In the genomic region with DNA sequence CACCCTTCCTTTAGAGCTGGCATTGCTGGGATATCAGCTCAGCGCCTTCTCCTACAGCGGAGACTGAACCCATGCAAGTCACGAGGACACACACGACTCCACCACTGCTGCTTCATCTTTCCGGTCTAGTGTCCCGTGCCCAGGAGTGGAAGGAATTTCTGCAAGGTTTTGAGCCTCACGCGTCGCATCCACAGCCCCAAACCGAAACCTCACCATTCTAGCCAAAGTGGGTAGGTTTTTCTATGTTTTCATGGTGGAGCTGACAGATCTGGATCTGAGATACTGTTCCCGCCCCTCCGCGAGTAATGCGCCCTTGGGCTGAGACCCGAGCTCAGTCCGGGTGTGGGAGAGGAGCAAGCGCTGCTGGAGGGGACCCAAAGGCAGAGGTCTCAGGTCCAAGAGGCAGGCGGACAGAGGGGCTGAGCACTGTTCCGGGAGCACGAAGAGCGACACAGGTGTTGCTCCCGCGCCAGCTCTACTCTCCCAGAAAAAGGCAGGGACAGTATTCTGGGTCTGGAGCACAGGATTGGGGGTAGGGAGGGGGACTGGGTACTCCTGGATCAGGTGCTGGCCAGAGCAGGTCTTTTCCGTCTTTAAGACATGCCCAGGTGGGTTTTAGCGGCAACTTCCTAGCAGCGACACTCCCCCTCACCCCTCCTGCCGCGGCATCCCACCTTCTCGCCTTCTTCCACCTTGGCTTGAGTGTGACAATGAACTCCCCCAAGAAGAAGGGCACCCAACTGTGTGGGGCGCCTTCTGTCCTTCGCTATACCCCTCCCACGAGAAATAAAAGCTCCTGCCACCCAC, we compare ENCODE assay signal across 8 cellular contexts. TPM values are rescaled to one million over a fixed set of nuclear protein-coding genes. Genes with fewer than 3 reads are reported as not detected.
DNase-seq lines count a peak whose midpoint lies in the region; ATAC-seq, FAIRE-seq and TF ChIP-seq lines count a peak whose summit lies in the region.

No MANE protein-coding gene starts in this region.

- ATAC-seq in GM19455 (IDR thresholded peaks at IDR 0.05; ENCODE audit: unreplicated experiment), result no peak

- no peak for DNase-seq in mammary epithelial cell
- DNase-seq in keratinocyte (ENCODE audit: low read depth, low spot score), result no peak
- DNase-seq in NCI-H1436 treated with DMSO at 0.1 percent for 48 hours (lab: John Stamatoyannopoulos, UW), result no peak
- no peak for DNase-seq in NCI-H2107 (lab: John Stamatoyannopoulos, UW)
- no peak for DNase-seq in activated naive CD4-positive, alpha-beta T cell treated with anti-CD3 and anti-CD28 coated beads, Interleukin-2, amount 50 U/mL, for 16 hours

- no TSS peak for BruUV-seq in mammary epithelial cell (replicated peaks; lab: Mats Ljungman, UMichigan)

- dilution Hi-C loops in mammary epithelial cell (cut with HindIII; ENCODE audit: low sequenced_read_pairs), result no loop called here
- dilution Hi-C loops in keratinocyte (cut with MboI; ENCODE audit: extremely low pct_ligation_motif_present, low sequenced_read_pairs), result no loop called here

- no peak for FAIRE-seq in keratinocyte (lab: Jason Lieb, UNC)

- intact Hi-C loops in mammary epithelial cell (cut with micrococcal nuclease), result no loop called here

- TF ChIP-seq CTCF in mammary epithelial cell (conservative IDR thresholded peaks at IDR 0.05 in 1 of 2, IDR thresholded peaks at IDR 0.05 in 1 of 2; ENCODE audit: extremely low read depth in 1 of 2, insufficient read depth in 1 of 2, low read depth in 1 of 2, low read length in 2 of 2), result no peak
- no peak for TF ChIP-seq CTCF in keratinocyte (optimal IDR thresholded peaks at IDR 0.05 in 1 of 3, IDR thresholded peaks at IDR 0.05 in 1 of 3, conservative IDR thresholded peaks at IDR 0.05 in 1 of 3; ENCODE audit: extremely low read depth in 1 of 3, insufficient read depth in 2 of 3, low read length in 3 of 3)

- H3K4me3 ChIP-seq in HUES6 (ENCODE audit: low read depth, low read length), result peak overlapping the region; percentile 59
- H3K4me3 ChIP-seq in mammary epithelial cell (replicated peaks in 1 of 3; ENCODE audit: insufficient read depth in 1 of 3, low read depth in 2 of 3, low read length in 3 of 3), result no peak overlapping the region
- peak overlapping the region in 1 of 3 experiments; percentile 36 for H3K4me3 ChIP-seq in keratinocyte (ENCODE audit: control insufficient read depth in 2 of 3, extremely low read depth in 1 of 3, insufficient read depth in 2 of 3, low read depth in 1 of 3, low read length in 3 of 3)
- H3K4me3 ChIP-seq in subcutaneous abdominal adipose tissue (ENCODE audit: low read depth in 1 of 5, low read length in 5 of 5), result peak overlapping the region; percentile 47 to 73 (median 62)

- no peak overlapping the region for H3K27ac ChIP-seq in HUES6 (ENCODE audit: low read depth, low read length)
- no peak overlapping the region for H3K27ac ChIP-seq in mammary epithelial cell (ENCODE audit: insufficient read depth, low read depth, low read length)
- no peak overlapping the region for H3K27ac ChIP-seq in keratinocyte (ENCODE audit: control insufficient read depth, insufficient read depth, low read length)
- no peak overlapping the region for H3K27ac ChIP-seq in subcutaneous abdominal adipose tissue (ENCODE audit: low read depth, low read length)

- H2AFZ ChIP-seq in mammary epithelial cell (ENCODE audit: low read depth, low read length) (no peak overlapping the region), keratinocyte (ENCODE audit: control insufficient read depth, low read length) (peak overlapping the region; percentile 4)

- H3K4me1 ChIP-seq in HUES6 (ENCODE audit: control insufficient read depth, insufficient read depth, low read length) (peaks cover 17% of the 10 kb centered on the region; the same call in 1 of the 2 replicates), mammary epithelial cell (ENCODE audit: insufficient read depth, low read length) (peaks cover 14% of the 10 kb centered on the region), keratinocyte (ENCODE audit: control insufficient read depth, extremely low read depth, insufficient read depth, low read length) (peaks cover 11% of the 10 kb centered on the region), subcutaneous abdominal adipose tissue (ENCODE audit: control insufficient read depth in 5 of 5, insufficient read depth in 5 of 5, low read length in 5 of 5) (peaks cover 4 to 32% (median 29%) of the 10 kb centered on the region in 5 donors)

- H3K9me3 ChIP-seq in HUES6 (ENCODE audit: control insufficient read depth, insufficient read depth, low read depth, low read length), result no peaks in the 10 kb centered on the region
- no peaks in the 10 kb centered on the region for H3K9me3 ChIP-seq in mammary epithelial cell (replicated peaks; ENCODE audit: insufficient read depth, low read length)
- no peaks in the 10 kb centered on the region for H3K9me3 ChIP-seq in keratinocyte (ENCODE audit: control insufficient read depth, low read depth, low read length)
- H3K9me3 ChIP-seq in subcutaneous abdominal adipose tissue (ENCODE audit: control insufficient read depth in 5 of 5, low read length in 5 of 5), result no peaks in the 10 kb centered on the region

- H3K27me3 ChIP-seq in HUES6 (ENCODE audit: control insufficient read depth, insufficient read depth, low read length) (peaks cover 75% of the 10 kb centered on the region), mammary epithelial cell (ENCODE audit: insufficient read depth, low read length) (peaks cover 48% of the 10 kb centered on the region), keratinocyte (ENCODE audit: control insufficient read depth, extremely low read depth, insufficient read depth, low read length) (peaks cover 42% of the 10 kb centered on the region), subcutaneous abdominal adipose tissue (ENCODE audit: control insufficient read depth in 5 of 5, insufficient read depth in 4 of 5, low read length in 5 of 5) (peaks cover 22 to 42% (median 30%) of the 10 kb centered on the region in 5 donors)

- H3K79me2 ChIP-seq in mammary epithelial cell (ENCODE audit: insufficient read depth, low read length) (no peaks in the 10 kb centered on the region), keratinocyte (ENCODE audit: control insufficient read depth, insufficient read depth, low read length) (no peaks in the 10 kb centered on the region)

- H3K9ac ChIP-seq in HUES6 (ENCODE audit: low read length) (no peak overlapping the region), mammary epithelial cell (ENCODE audit: insufficient read depth, low read length) (no peak overlapping the region), keratinocyte (ENCODE audit: control insufficient read depth, extremely low read depth, insufficient read depth, low read length) (no peak overlapping the region), subcutaneous abdominal adipose tissue (ENCODE audit: low read length in 5 of 5) (no peak overlapping the region)

- CTCF ChIA-PET in mammary epithelial cell (lab: Charles Lee; ENCODE audit: low non-redundant PET), result no interaction called here

- in situ Hi-C loops in mammary epithelial cell (cut with MboI; ENCODE audit: low sequenced_read_pairs in 2 of 2), result no loop called here

- H3K36me3 ChIP-seq in HUES6 (ENCODE audit: control insufficient read depth, insufficient read depth, low read length) (no peaks in the 10 kb centered on the region), mammary epithelial cell (ENCODE audit: insufficient read depth, low read length) (no peaks in the 10 kb centered on the region), keratinocyte (ENCODE audit: control insufficient read depth in 2 of 2, extremely low read depth in 1 of 2, insufficient read depth in 2 of 2, low read length in 2 of 2) (no peaks in the 10 kb centered on the region), subcutaneous abdominal adipose tissue (ENCODE audit: control insufficient read depth in 5 of 5, insufficient read depth in 5 of 5, low read length in 5 of 5) (no peaks in the 10 kb centered on the region)

- H3K4me2 ChIP-seq in mammary epithelial cell (ENCODE audit: insufficient read depth, low read depth, low read length) (peak overlapping the region; percentile 26), keratinocyte (ENCODE audit: control insufficient read depth, extremely low read depth, insufficient read depth, low read depth, low read length) (peak overlapping the region; percentile 52)

- no peaks in the 10 kb centered on the region for H3K9me1 ChIP-seq in keratinocyte (ENCODE audit: control insufficient read depth, extremely low read depth, insufficient read depth, low read length)

- 17% methylated on average over 21 of the region's 32 CpGs for WGBS in mammary epithelial cell (ENCODE audit: low coverage, missing lambda C conversion rate)

- H4K20me1 ChIP-seq in mammary epithelial cell (ENCODE audit: insufficient read depth, low read length) (no peaks in the 10 kb centered on the region), keratinocyte (ENCODE audit: control insufficient read depth, extremely low read depth, insufficient read depth, low read length) (peaks cover 2% of the 10 kb centered on the region)

RNA-seq across cellular contexts. Expression of gene EPHA5, which starts 1.9 kb away (rescaled TPM):
- not detected for total RNA-seq in mammary epithelial cell
- not detected for polyA plus RNA-seq in mammary epithelial cell
- polyA minus RNA-seq in mammary epithelial cell, result not detected
- polyA plus RNA-seq in keratinocyte, result not detected in 3 replicates
- not detected for polyA plus RNA-seq in keratinocyte (2011; ENCODE audit: low read depth)
- not detected in 2 replicates for polyA plus RNA-seq in keratinocyte (2011; cell fraction: cytosol; rRNA removed)
- polyA plus RNA-seq in keratinocyte (2011; cell fraction: nucleus; rRNA removed), result not detected in 2 replicates
- not detected in 2 replicates for polyA plus RNA-seq in keratinocyte (2012; ENCODE audit: low replicate concordance)
- polyA minus RNA-seq in keratinocyte, result not detected in 3 replicates
- not detected for polyA minus RNA-seq in keratinocyte (2011; cell fraction: cytosol; rRNA and poly(A)+ RNA removed)
- polyA minus RNA-seq in keratinocyte (2011; cell fraction: nucleus; rRNA and poly(A)+ RNA removed), result not detected in 2 replicates

Comparison
In these comparisons a context has a peak if more than half of its experiments do, and no peak if none do; other contexts are left out.
1. H3K4me3 ChIP-seq: peak in HUES6 (single experiment) and subcutaneous abdominal adipose tissue (5 of 5); none in mammary epithelial cell (0 of 3).